ENCODE assay signal across 21 cellular contexts in the genomic region with DNA sequence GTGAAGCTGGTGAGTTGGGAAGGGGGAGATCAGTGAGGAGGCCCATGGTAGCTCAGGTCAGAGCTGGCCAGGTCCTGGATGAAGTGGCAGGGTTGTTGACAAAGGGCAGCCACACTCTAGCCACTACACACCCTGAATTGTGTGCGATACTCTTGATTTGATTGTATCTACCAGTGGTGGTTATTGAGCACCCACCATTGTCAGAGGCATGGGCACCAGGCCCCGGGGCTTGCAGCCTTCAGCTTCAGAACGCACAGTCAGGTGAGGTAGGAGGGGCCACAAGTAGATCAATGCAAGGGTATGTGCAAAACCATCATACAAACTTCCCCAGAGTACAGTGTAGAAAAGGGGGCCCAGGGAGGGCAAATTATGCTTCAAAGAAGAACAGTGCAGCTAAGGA. TPM values are rescaled to one million over a fixed set of nuclear protein-coding genes. Genes with fewer than 3 reads are reported as not detected.
DNase-seq lines count a peak whose midpoint lies in the region; ATAC-seq and TF ChIP-seq lines count a peak whose summit lies in the region.
"Had no signal": no experiment of that assay in that cellular context is flagged by ENCODE, and none has a peak within 500 bp of the region (broad histone marks: within the 10 kb centered on the region; RNA-seq: fewer than 3 reads in every experiment).

No MANE protein-coding gene starts in this region.

- peaks cover 85% of the 10 kb centered on the region for H3K79me2 ChIP-seq in osteoblast (ENCODE audit: insufficient read depth, low read length)

- H3K27me3 ChIP-seq in Caco-2 (replicated peaks; ENCODE audit: control insufficient read depth, insufficient read depth, low read length) (no peaks in the 10 kb centered on the region), osteoblast (ENCODE audit: insufficient read depth, low read length) (no peaks in the 10 kb centered on the region)
- H3K27me3 ChIP-seq: ovary had no signal

- H3K4me3 Mint-ChIP-seq in activated CD4-positive, alpha-beta T cell treated with anti-CD3 and anti-CD28 coated beads, Interleukin-2, amount 10 ng/mL, durations not matched to agents 7 days and 5 days: no peak overlapping the region
- H3K4me3 Mint-ChIP-seq in Caco-2 (ENCODE audit: unreplicated experiment): peak overlapping the region; percentile 8
- H3K4me3 Mint-ChIP-seq in activated naive CD8-positive, alpha-beta T cell treated with anti-CD3 and anti-CD28 coated beads, Interleukin-2, amount 10 ng/mL, durations not matched to agents 7 days and 5 days: no peak overlapping the region
- H3K4me3 Mint-ChIP-seq: GM23338 had no signal

- H4K20me1 ChIP-seq in osteoblast (ENCODE audit: insufficient read depth, low read length): peaks cover 9% of the 10 kb centered on the region

- 0 out of 2 replicates have a peak, but pooled peaks cover 1% of the 10 kb centered on the region for H3K36me3 ChIP-seq in Caco-2 (ENCODE audit: control insufficient read depth, insufficient read depth, low read length)
- peaks cover 54% of the 10 kb centered on the region for H3K36me3 ChIP-seq in osteoblast (ENCODE audit: insufficient read depth, low read length)
- H3K36me3 ChIP-seq: ovary had no signal

- no peak overlapping the region for H2AFZ ChIP-seq in osteoblast (ENCODE audit: low read length)
- H2AFZ ChIP-seq: GM23338 had no signal

- H3K4me1 Mint-ChIP-seq in activated CD4-positive, alpha-beta T cell treated with anti-CD3 and anti-CD28 coated beads, Interleukin-2, amount 10 ng/mL, durations not matched to agents 7 days and 5 days: peaks cover 75% of the 10 kb centered on the region
- peaks cover 45% of the 10 kb centered on the region for H3K4me1 Mint-ChIP-seq in Caco-2 (ENCODE audit: low read depth, unreplicated experiment)
- peaks cover 68% of the 10 kb centered on the region for H3K4me1 Mint-ChIP-seq in activated naive CD8-positive, alpha-beta T cell treated with anti-CD3 and anti-CD28 coated beads, Interleukin-2, amount 10 ng/mL, durations not matched to agents 7 days and 5 days
- H3K4me1 Mint-ChIP-seq: GM23338 had no signal

- H3K9me3 ChIP-seq in Caco-2 (no peaks in the 10 kb centered on the region), osteoblast (ENCODE audit: low read depth, low read length) (no peaks in the 10 kb centered on the region)
- H3K9me3 ChIP-seq: ovary had no signal

- TF ChIP-seq CTCF in Caco-2 (IDR thresholded peaks at IDR 0.05; ENCODE audit: insufficient read depth in 1 of 2, low read depth in 1 of 2, low read length in 1 of 2, severe bottlenecking in 1 of 2, unreplicated experiment in 1 of 2) (no peak), osteoblast (IDR thresholded peaks at IDR 0.05; ENCODE audit: extremely low read depth, low read depth, low read length) (no peak)

- ATAC-seq in activated naive CD8-positive, alpha-beta T cell treated with anti-CD3 and anti-CD28 coated beads, Interleukin-2, amount 10 ng/mL, durations not matched to agents 7 days and 5 days (ENCODE audit: low read depth): no peak
- ATAC-seq: GM23338, right cardiac atrium, Right ventricle myocardium inferior had no signal

- H3K4me3 ChIP-seq in Caco-2 (ENCODE audit: low read depth, low read length) (no peak overlapping the region), osteoblast (ENCODE audit: insufficient read depth, low read length) (no peak overlapping the region)
- H3K4me3 ChIP-seq: GM23338, lung, ovary had no signal

- H3K27me3 Mint-ChIP-seq in activated CD4-positive, alpha-beta T cell treated with anti-CD3 and anti-CD28 coated beads, Interleukin-2, amount 10 ng/mL, durations not matched to agents 7 days and 5 days: no peaks in the 10 kb centered on the region
- H3K27me3 Mint-ChIP-seq in Caco-2 (ENCODE audit: insufficient read depth, unreplicated experiment): no peaks in the 10 kb centered on the region
- H3K27me3 Mint-ChIP-seq in activated naive CD8-positive, alpha-beta T cell treated with anti-CD3 and anti-CD28 coated beads, Interleukin-2, amount 10 ng/mL, durations not matched to agents 7 days and 5 days: no peaks in the 10 kb centered on the region

- BruUV-seq in Caco-2 (replicated peaks; lab: Mats Ljungman, UMichigan): no TSS peak

- POLR2A ChIA-PET in activated CD4-positive, alpha-beta T cell treated with anti-CD3 and anti-CD28 coated beads, Interleukin-2, amount 10 ng/mL, durations not matched to agents 7 days and 5 days (lab: Charles Lee): no interaction called here
- POLR2A ChIA-PET in Caco-2 (lab: Charles Lee): no interaction called here
- POLR2A ChIA-PET in activated naive CD8-positive, alpha-beta T cell treated with anti-CD3 and anti-CD28 coated beads, Interleukin-2, amount 10 ng/mL, durations not matched to agents 7 days and 5 days (lab: Charles Lee): interaction anchor here (1.4 to 2.0 kb wide), 2 partner anchors 24 to 38 kb away, joined by 5 to 6 read pairs; partner anchors contain the start of gene MICAL2

- H3K36me3 Mint-ChIP-seq in activated CD4-positive, alpha-beta T cell treated with anti-CD3 and anti-CD28 coated beads, Interleukin-2, amount 10 ng/mL, durations not matched to agents 7 days and 5 days (ENCODE audit: low read depth): peaks cover 17% of the 10 kb centered on the region
- peaks cover 79% of the 10 kb centered on the region for H3K36me3 Mint-ChIP-seq in Caco-2 (ENCODE audit: insufficient read depth, unreplicated experiment)
- peaks cover 16% of the 10 kb centered on the region for H3K36me3 Mint-ChIP-seq in activated naive CD8-positive, alpha-beta T cell treated with anti-CD3 and anti-CD28 coated beads, Interleukin-2, amount 10 ng/mL, durations not matched to agents 7 days and 5 days

- H3K9me3 Mint-ChIP-seq in activated CD4-positive, alpha-beta T cell treated with anti-CD3 and anti-CD28 coated beads, Interleukin-2, amount 10 ng/mL, durations not matched to agents 7 days and 5 days: peaks cover 11% of the 10 kb centered on the region
- H3K9me3 Mint-ChIP-seq in Caco-2 (ENCODE audit: unreplicated experiment): no peaks in the 10 kb centered on the region
- no peaks in the 10 kb centered on the region for H3K9me3 Mint-ChIP-seq in activated naive CD8-positive, alpha-beta T cell treated with anti-CD3 and anti-CD28 coated beads, Interleukin-2, amount 10 ng/mL, durations not matched to agents 7 days and 5 days
- H3K9me3 Mint-ChIP-seq: GM23338 had no signal

- H3K27ac ChIP-seq in osteoblast (ENCODE audit: low read depth, low read length): peak overlapping the region; percentile 57
- H3K27ac ChIP-seq: ovary had no signal

- H3K27ac Mint-ChIP-seq in activated CD4-positive, alpha-beta T cell treated with anti-CD3 and anti-CD28 coated beads, Interleukin-2, amount 10 ng/mL, durations not matched to agents 7 days and 5 days: peak overlapping the region; percentile 63
- H3K27ac Mint-ChIP-seq in Caco-2 (ENCODE audit: unreplicated experiment): peak overlapping the region; percentile 77
- peak overlapping the region; percentile 71 for H3K27ac Mint-ChIP-seq in activated naive CD8-positive, alpha-beta T cell treated with anti-CD3 and anti-CD28 coated beads, Interleukin-2, amount 10 ng/mL, durations not matched to agents 7 days and 5 days
- H3K27ac Mint-ChIP-seq: GM23338 had no signal

- CTCF ChIA-PET in activated CD4-positive, alpha-beta T cell treated with anti-CD3 and anti-CD28 coated beads, Interleukin-2, amount 10 ng/mL, durations not matched to agents 7 days and 5 days (lab: Charles Lee): interaction anchor here (0.6 to 2.2 kb wide), 9 partner anchors 9 to 75 kb away, joined by 3 to 9 read pairs (median 4); no protein-coding TSS in a partner anchor
- CTCF ChIA-PET in Caco-2 (lab: Charles Lee): no interaction called here

- H3K4me1 ChIP-seq in Caco-2 (peaks cover 56% of the 10 kb centered on the region), osteoblast (ENCODE audit: insufficient read depth, low read length) (peaks cover 41% of the 10 kb centered on the region)

- no peak overlapping the region for H3K4me2 ChIP-seq in osteoblast (ENCODE audit: insufficient read depth, low read length)
- H3K4me2 ChIP-seq: GM23338 had no signal

- no peak for DNase-seq in activated CD4-positive, alpha-beta T cell treated with anti-CD3 and anti-CD28 coated beads, Interleukin-2, amount 10 ng/mL, durations not matched to agents 7 days and 5 days
- no peak for DNase-seq in activated CD4-positive, alpha-beta T cell treated with anti-CD3 and anti-CD28 coated beads, Interleukin-2, amount 50 U/mL, for 48 hours
- DNase-seq in Caco-2 (no peak), osteoblast (ENCODE audit: insufficient read length, low spot score, missing footprints) (no peak), NCI-H187 treated with DMSO at 0.1 percent for 48 hours (lab: John Stamatoyannopoulos, UW) (no peak), AG08395 (ENCODE audit: low spot score) (no peak), NCI-H345 treated with DMSO at 0.1 percent for 48 hours (lab: John Stamatoyannopoulos, UW; ENCODE audit: unreplicated experiment) (no peak)
- no peak for DNase-seq in activated naive CD8-positive, alpha-beta T cell treated with anti-CD3 and anti-CD28 coated beads, Interleukin-2, amount 10 ng/mL, durations not matched to agents 7 days and 5 days
- DNase-seq: activated CD8-positive, alpha-beta memory T cell treated with anti-CD3 and anti-CD28 coated beads for 24 hours; activated gamma-delta T cell treated with Interleukin-2 at 50 U/mL for 16 hours; C1 segment of cervical spinal cord; dermis blood vessel endothelial cell; kidney; NCI-H526; ovary; right cardiac atrium; stimulated activated naive CD4-positive, alpha-beta T cell treated with Interleukin-2 at 50 U/mL for 16 hours; SW 1271 had no signal

- intact Hi-C loops in Caco-2 (cut with micrococcal nuclease; ENCODE audit: unreplicated experiment): no loop called here

RNA-seq across cellular contexts. Expression of gene MICAL2, which starts 38.1 kb away (rescaled TPM):
- total RNA-seq in activated CD4-positive, alpha-beta T cell treated with anti-CD3 and anti-CD28 coated beads, Interleukin-2, amount 10 ng/mL, durations not matched to agents 7 days and 5 days: 10 to 100 TPM; 45.5 to 47.3 TPM
- 247 and 272 TPM in 2 replicates for total RNA-seq in Caco-2 (2022)
- 10 to 100 TPM; 36.9 to 42.6 TPM for total RNA-seq in activated naive CD8-positive, alpha-beta T cell treated with anti-CD3 and anti-CD28 coated beads, Interleukin-2, amount 10 ng/mL, durations not matched to agents 7 days and 5 days
- 109 and 156 TPM in 2 replicates for total RNA-seq in osteoblast
